In the genomic region with DNA sequence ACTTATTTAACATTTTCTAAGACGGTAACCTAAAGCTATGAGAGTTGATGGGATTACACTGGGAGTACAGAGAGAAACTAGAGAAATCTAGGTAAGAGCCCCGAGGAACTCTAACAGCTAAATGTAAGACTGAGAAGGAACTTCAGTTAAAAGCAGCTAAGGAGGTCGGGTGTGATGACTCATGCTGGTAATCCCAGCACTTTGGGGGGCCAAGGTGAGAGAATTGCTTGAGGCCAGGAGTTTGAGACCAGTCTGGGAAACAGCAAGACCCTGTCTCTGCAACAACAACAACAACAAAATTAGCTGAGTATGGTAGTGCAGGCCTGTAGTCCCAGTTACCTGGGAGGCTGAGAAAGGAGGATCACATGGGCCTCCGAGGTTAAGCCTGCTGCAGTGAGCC, we compare ENCODE assay signal across 23 cellular contexts. TPM values are rescaled to one million over a fixed set of nuclear protein-coding genes. Genes with fewer than 3 reads are reported as not detected.
DNase-seq lines count a peak whose midpoint lies in the region; ATAC-seq, FAIRE-seq and TF ChIP-seq lines count a peak whose summit lies in the region.
"Had no signal": no experiment of that assay in that cellular context is flagged by ENCODE, and none has a peak within 500 bp of the region (broad histone marks: within the 10 kb centered on the region; RNA-seq: fewer than 3 reads in every experiment).

No MANE protein-coding gene starts in this region.

- no peak overlapping the region for H3K4me3 Mint-ChIP-seq in activated naive CD4-positive, alpha-beta T cell treated with anti-CD3 and anti-CD28 coated beads, Interleukin-2, amount 50 U/mL, for 24 hours
- H3K4me3 Mint-ChIP-seq in activated naive CD4-positive, alpha-beta T cell treated with anti-CD3 and anti-CD28 coated beads, Interleukin-2, amount 10 ng/mL, durations not matched to agents 7 days and 5 days: no peak overlapping the region
- H3K4me3 Mint-ChIP-seq: B cell; CD8-positive, alpha-beta T cell; IgD-negative memory B cell had no signal

- no peak for TF ChIP-seq EP300 in neural cell (conservative IDR thresholded peaks at IDR 0.05; ENCODE audit: poor library complexity, severe bottlenecking)

- no peak for DNase-seq in activated naive CD4-positive, alpha-beta T cell treated with anti-CD3 and anti-CD28 coated beads, Interleukin-2, amount 10 ng/mL, durations not matched to agents 7 days and 5 days
- DNase-seq in islet precursor cell (peak; percentile 85), PC-3 (no peak), NCI-H2196 (lab: John Stamatoyannopoulos, UW; ENCODE audit: unreplicated experiment) (no peak), small intestine (no peak)
- DNase-seq: 8988T; Calu3; CD8-positive, alpha-beta T cell; DMS53; DND-41; EL; GM23248; HCEC 1CT had no signal

- BruUV-seq in PC-3 (replicated peaks; lab: Mats Ljungman, UMichigan): no TSS peak

- H2AFZ ChIP-seq in neural cell (ENCODE audit: low read depth, low read length) (no peak overlapping the region), PC-3 (ENCODE audit: low read length) (no peak overlapping the region)
- H2AFZ ChIP-seq: GM23248 had no signal

- H3K9me2 ChIP-seq in neural cell (ENCODE audit: insufficient read depth, low read length) (no peaks in the 10 kb centered on the region), PC-3 (replicated peaks; ENCODE audit: low read length) (no peaks in the 10 kb centered on the region)

- H3K9me3 ChIP-seq in HEK293 (ENCODE audit: control insufficient read depth, insufficient read depth, low read depth, low read length) (no peaks in the 10 kb centered on the region), neural cell (ENCODE audit: low read length) (no peaks in the 10 kb centered on the region), PC-3 (ENCODE audit: low read length) (no peaks in the 10 kb centered on the region), small intestine (ENCODE audit: control insufficient read depth, low read depth) (no peaks in the 10 kb centered on the region)
- H3K9me3 ChIP-seq: BLaER1 treated with 17β-estradiol and CSF1 and Interleukin-3, amounts not matched to agents 10 nM and 100 nM had no signal

- no peaks in the 10 kb centered on the region for H3K27me3 Mint-ChIP-seq in activated naive CD4-positive, alpha-beta T cell treated with anti-CD3 and anti-CD28 coated beads, Interleukin-2, amount 50 U/mL, for 24 hours
- no peaks in the 10 kb centered on the region for H3K27me3 Mint-ChIP-seq in activated naive CD4-positive, alpha-beta T cell treated with anti-CD3 and anti-CD28 coated beads, Interleukin-2, amount 10 ng/mL, durations not matched to agents 7 days and 5 days
- H3K27me3 Mint-ChIP-seq: B cell, IgD-negative memory B cell had no signal

- H3K4me1 Mint-ChIP-seq in activated naive CD4-positive, alpha-beta T cell treated with anti-CD3 and anti-CD28 coated beads, Interleukin-2, amount 50 U/mL, for 24 hours: no peaks in the 10 kb centered on the region
- no peaks in the 10 kb centered on the region for H3K4me1 Mint-ChIP-seq in activated naive CD4-positive, alpha-beta T cell treated with anti-CD3 and anti-CD28 coated beads, Interleukin-2, amount 10 ng/mL, durations not matched to agents 7 days and 5 days
- H3K4me1 Mint-ChIP-seq: B cell, IgD-negative memory B cell had no signal

- H3K4me3 ChIP-seq in HEK293 (ENCODE audit: low read depth, low read length) (no peak overlapping the region), neural cell (ENCODE audit: low read length) (no peak overlapping the region), PC-3 (ENCODE audit: low read length) (no peak overlapping the region), small intestine (ENCODE audit: low read depth in 1 of 2, low read length in 2 of 2) (no peak overlapping the region)
- H3K4me3 ChIP-seq: BLaER1 treated with 17β-estradiol and CSF1 and Interleukin-3, amounts not matched to agents 10 nM and 100 nM; GM23248 had no signal

- 88 to 92% (median 91%) methylated on average over 4 of the region's 4 CpGs for WGBS in small intestine, 3 donors

- FAIRE-seq in small intestine (lab: Jason Lieb, UNC): no peak
- FAIRE-seq: G401.6, GM12891, GM19239, HTR-8/SVneo had no signal

- POLR2A ChIA-PET in HEK293 (lab: Yijun Ruan, JAX) (no interaction called here), PC-3 (lab: Charles Lee; ENCODE audit: unreplicated experiment) (no interaction called here)

- no peak for TF ChIP-seq RAD21 in neural cell (conservative IDR thresholded peaks at IDR 0.05)

- CTCF ChIA-PET in activated naive CD4-positive, alpha-beta T cell treated with anti-CD3 and anti-CD28 coated beads, Interleukin-2, amount 10 ng/mL, durations not matched to agents 7 days and 5 days (lab: Charles Lee): interaction anchor here (0.6 to 3.0 kb wide), 4 partner anchors 17 to 1022 kb away, joined by 3 to 21 read pairs (median 4); no protein-coding TSS in a partner anchor
- CTCF ChIA-PET in HEK293 (lab: Yijun Ruan, JAX): interaction anchor here (0.6 to 8.4 kb wide), 10 partner anchors 28 to 322 kb away, joined by 3 to 110 read pairs (median 5); a partner anchor contains a TSS
- CTCF ChIA-PET in PC-3 (lab: Charles Lee): interaction anchor here (1.4 kb wide), 1 partner anchor 124 kb away, joined by 4 read pairs; no protein-coding TSS in a partner anchor

- no peak overlapping the region for H3K4me2 ChIP-seq in neural cell (ENCODE audit: low read length)
- no peak overlapping the region for H3K4me2 ChIP-seq in PC-3 (ENCODE audit: low read length)
- H3K4me2 ChIP-seq: BLaER1 treated with 17β-estradiol and CSF1 and Interleukin-3, amounts not matched to agents 10 nM and 100 nM had no signal

- H3F3A ChIP-seq in neural cell (ENCODE audit: insufficient read depth, low read length, poor library complexity, severe bottlenecking) (no peaks in the 10 kb centered on the region), PC-3 (ENCODE audit: low read length, unreplicated experiment) (no peaks in the 10 kb centered on the region)

- H4K20me1 ChIP-seq in neural cell (ENCODE audit: insufficient read depth) (no peaks in the 10 kb centered on the region), PC-3 (ENCODE audit: low read length) (no peaks in the 10 kb centered on the region)
- H4K20me1 ChIP-seq: BLaER1 treated with 17β-estradiol and CSF1 and Interleukin-3, amounts not matched to agents 10 nM and 100 nM had no signal

- intact Hi-C loops in PC-3 (cut with micrococcal nuclease): no loop called here

- H3K36me3 ChIP-seq in HEK293 (ENCODE audit: control insufficient read depth in 2 of 2, insufficient read depth in 1 of 2, low read length in 2 of 2) (peaks cover 39 to 59% of the 10 kb centered on the region in 2 experiments), neural cell (ENCODE audit: insufficient read depth, low read length) (no peaks in the 10 kb centered on the region), PC-3 (ENCODE audit: low read depth, low read length) (0 out of 2 replicates have a peak, but pooled peaks cover 3% of the 10 kb centered on the region), small intestine (ENCODE audit: control insufficient read depth in 2 of 2, insufficient read depth in 2 of 2, low read length in 2 of 2) (peaks cover 2 to 4% of the 10 kb centered on the region in 2 donors)

- H3K27ac Mint-ChIP-seq in activated naive CD4-positive, alpha-beta T cell treated with anti-CD3 and anti-CD28 coated beads, Interleukin-2, amount 50 U/mL, for 24 hours: peak overlapping the region; percentile 60
- no peak overlapping the region for H3K27ac Mint-ChIP-seq in activated naive CD4-positive, alpha-beta T cell treated with anti-CD3 and anti-CD28 coated beads, Interleukin-2, amount 10 ng/mL, durations not matched to agents 7 days and 5 days
- H3K27ac Mint-ChIP-seq: B cell; CD8-positive, alpha-beta T cell; IgD-negative memory B cell had no signal

- no peak for ATAC-seq in PC-3
- ATAC-seq: CD8-positive, alpha-beta T cell had no signal

- no peaks in the 10 kb centered on the region for H3K79me2 ChIP-seq in neural cell (replicated peaks; ENCODE audit: insufficient read depth, low read length)
- no peaks in the 10 kb centered on the region for H3K79me2 ChIP-seq in PC-3 (ENCODE audit: low read length)

- no peak overlapping the region for H3K27ac ChIP-seq in HEK293 (ENCODE audit: extremely low read depth, low read depth, low read length)
- H3K27ac ChIP-seq in neural cell (ENCODE audit: low read length): peak overlapping the region; percentile 73
- H3K27ac ChIP-seq in PC-3 (ENCODE audit: low read length): no peak overlapping the region
- no peak overlapping the region for H3K27ac ChIP-seq in small intestine (ENCODE audit: low read depth in 1 of 2, low read length in 1 of 2)
- H3K27ac ChIP-seq: BLaER1 treated with 17β-estradiol and CSF1 and Interleukin-3, amounts not matched to agents 10 nM and 100 nM; GM23248 had no signal

- peak overlapping the region; percentile 11 for H3K9ac ChIP-seq in neural cell (ENCODE audit: low read length)
- no peak overlapping the region for H3K9ac ChIP-seq in PC-3 (ENCODE audit: low read length)
- H3K9ac ChIP-seq: BLaER1 treated with 17β-estradiol and CSF1 and Interleukin-3, amounts not matched to agents 10 nM and 100 nM; GM23248 had no signal

- H3K36me3 Mint-ChIP-seq in activated naive CD4-positive, alpha-beta T cell treated with anti-CD3 and anti-CD28 coated beads, Interleukin-2, amount 50 U/mL, for 24 hours: peaks cover 9% of the 10 kb centered on the region
- H3K36me3 Mint-ChIP-seq in activated naive CD4-positive, alpha-beta T cell treated with anti-CD3 and anti-CD28 coated beads, Interleukin-2, amount 10 ng/mL, durations not matched to agents 7 days and 5 days: peaks cover 18% of the 10 kb centered on the region

- H3K9me3 Mint-ChIP-seq in activated naive CD4-positive, alpha-beta T cell treated with anti-CD3 and anti-CD28 coated beads, Interleukin-2, amount 50 U/mL, for 24 hours: no peaks in the 10 kb centered on the region
- H3K9me3 Mint-ChIP-seq in activated naive CD4-positive, alpha-beta T cell treated with anti-CD3 and anti-CD28 coated beads, Interleukin-2, amount 10 ng/mL, durations not matched to agents 7 days and 5 days: no peaks in the 10 kb centered on the region
- H3K9me3 Mint-ChIP-seq: CD8-positive, alpha-beta T cell; IgD-negative memory B cell had no signal

- H3K4me1 ChIP-seq in HEK293 (ENCODE audit: control insufficient read depth, insufficient read depth, low read length): no peaks in the 10 kb centered on the region
- no peaks in the 10 kb centered on the region for H3K4me1 ChIP-seq in PC-3 (ENCODE audit: insufficient read depth, low read length)
- no peaks in the 10 kb centered on the region for H3K4me1 ChIP-seq in small intestine (ENCODE audit: control insufficient read depth in 2 of 2, insufficient read depth in 1 of 2, low read depth in 1 of 2, low read length in 1 of 2)
- H3K4me1 ChIP-seq: BLaER1 treated with 17β-estradiol and CSF1 and Interleukin-3, amounts not matched to agents 10 nM and 100 nM had no signal

- TF ChIP-seq CTCF in HEK293 (tag by site-specific recombination; IDR thresholded peaks at IDR 0.05): no peak
- TF ChIP-seq CTCF in neural cell (IDR thresholded peaks at IDR 0.05; ENCODE audit: poor library complexity, severe bottlenecking): no peak
- TF ChIP-seq CTCF in PC-3 (conservative IDR thresholded peaks at IDR 0.05; ENCODE audit: low read depth, low read length): no peak

- no peaks in the 10 kb centered on the region for H3K27me3 ChIP-seq in neural cell (ENCODE audit: insufficient read depth, low read depth, low read length)
- H3K27me3 ChIP-seq in PC-3 (ENCODE audit: low read length): no peaks in the 10 kb centered on the region
- H3K27me3 ChIP-seq in small intestine (ENCODE audit: control insufficient read depth in 2 of 2, insufficient read depth in 2 of 2, low read length in 2 of 2): no peaks in the 10 kb centered on the region
- H3K27me3 ChIP-seq: BLaER1 treated with 17β-estradiol and CSF1 and Interleukin-3, amounts not matched to agents 10 nM and 100 nM had no signal

RNA-seq across cellular contexts. Expression of a gene that starts 24.0 kb away (rescaled TPM):
- 15.7 and 22.8 TPM in 2 replicates for polyA plus RNA-seq in neural cell
- 22.9 and 26.6 TPM in 2 replicates for polyA minus RNA-seq in neural cell
- total RNA-seq in PC-3 (2014; rRNA removed): 3.8 and 5.5 TPM in 2 replicates
- polyA plus RNA-seq in small intestine: 1 to 10 TPM; 5.1 to 7.9 (median 6.0) TPM
